In the genomic region with DNA sequence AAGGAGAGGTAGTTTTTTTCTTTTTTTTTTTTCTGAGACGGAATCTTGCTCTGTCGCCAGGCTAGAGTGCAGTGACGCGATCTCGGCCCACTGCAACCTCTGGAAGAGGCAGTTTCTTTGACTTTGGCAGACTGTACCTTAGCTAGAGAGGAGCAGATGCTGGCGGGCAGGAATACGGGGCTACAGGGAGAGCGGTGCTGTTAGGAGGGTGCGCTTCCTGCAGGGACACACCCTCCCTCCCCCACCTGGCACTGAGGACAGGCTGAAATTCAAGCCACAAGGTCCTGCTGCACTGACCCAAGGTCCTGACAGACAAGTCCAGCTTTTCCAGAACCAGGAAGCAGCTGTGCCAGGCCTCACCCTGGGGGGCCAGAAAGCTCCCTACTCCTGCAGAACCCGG, we compare ENCODE assay signal across 22 cellular contexts.
"Had no signal": no experiment of that assay in that cellular context is flagged by ENCODE, and none has a peak within 500 bp of the region (broad histone marks: within the 10 kb centered on the region; RNA-seq: fewer than 3 reads in every experiment).

No MANE protein-coding gene starts in this region.

- H3K4me3 ChIP-seq: colonic mucosa, gastroesophageal sphincter, heart right ventricle, left lung, upper lobe of right lung had no signal

- H3K9me3 Mint-ChIP-seq: activated B cell treated with CpG ODN at 0.5 μM for 24 hours; activated CD4-positive, alpha-beta T cell treated with anti-CD3 and anti-CD28 coated beads, Interleukin-2, amount 10 ng/mL, durations not matched to agents 24 days and 14 days; activated T-cell treated with anti-CD3 and anti-CD28 coated beads, Interleukin-2, amount 50 U/mL, for 24 hours; central memory CD8-positive, alpha-beta T cell; naive B cell; T-helper 2 cell treated with Interferon-gamma antibody and Interleukin-4, amounts not matched to agents 5 μg/mL and 100 μg/mL, for 36 hours had no signal

- ATAC-seq: activated CD8-positive, alpha-beta T cell treated with anti-CD3 and anti-CD28 coated beads, Interleukin-2, amount 10 ng/mL, durations not matched to agents 7 days and 5 days; esophagus mucosa; gastroesophageal sphincter; heart right ventricle; left lung; upper lobe of right lung had no signal

- H3K27me3 Mint-ChIP-seq: activated B cell treated with CpG ODN at 0.5 μM for 24 hours; activated CD4-positive, alpha-beta T cell treated with anti-CD3 and anti-CD28 coated beads, Interleukin-2, amount 10 ng/mL, durations not matched to agents 24 days and 14 days; activated T-cell treated with anti-CD3 and anti-CD28 coated beads, Interleukin-2, amount 50 U/mL, for 24 hours; central memory CD8-positive, alpha-beta T cell; naive B cell had no signal

- H3K9me3 ChIP-seq: colonic mucosa, gastroesophageal sphincter, heart right ventricle, left lung, upper lobe of right lung had no signal

- H3K4me1 ChIP-seq: colonic mucosa, heart right ventricle, left lung, upper lobe of right lung had no signal

- H3K4me3 Mint-ChIP-seq: activated B cell treated with CpG ODN at 0.5 μM for 24 hours; activated CD4-positive, alpha-beta T cell treated with anti-CD3 and anti-CD28 coated beads, Interleukin-2, amount 10 ng/mL, durations not matched to agents 24 days and 14 days; activated CD8-positive, alpha-beta T cell treated with anti-CD3 and anti-CD28 coated beads, Interleukin-2, amount 10 ng/mL, durations not matched to agents 7 days and 5 days; activated T-cell treated with anti-CD3 and anti-CD28 coated beads, Interleukin-2, amount 50 U/mL, for 24 hours; central memory CD8-positive, alpha-beta T cell; naive B cell; T-helper 2 cell treated with Interferon-gamma antibody and Interleukin-4, amounts not matched to agents 5 μg/mL and 100 μg/mL, for 36 hours had no signal

- H3K27ac ChIP-seq: colonic mucosa, gastroesophageal sphincter, heart right ventricle, left lung, upper lobe of right lung had no signal

- H3K27me3 ChIP-seq: colonic mucosa, gastroesophageal sphincter, heart right ventricle, left lung, upper lobe of right lung had no signal

- H3K27ac Mint-ChIP-seq: activated B cell treated with CpG ODN at 0.5 μM for 24 hours; activated CD4-positive, alpha-beta T cell treated with anti-CD3 and anti-CD28 coated beads, Interleukin-2, amount 10 ng/mL, durations not matched to agents 24 days and 14 days; activated CD8-positive, alpha-beta T cell treated with anti-CD3 and anti-CD28 coated beads, Interleukin-2, amount 10 ng/mL, durations not matched to agents 7 days and 5 days; activated T-cell treated with anti-CD3 and anti-CD28 coated beads, Interleukin-2, amount 50 U/mL, for 24 hours; T-helper 2 cell treated with Interferon-gamma antibody and Interleukin-4, amounts not matched to agents 5 μg/mL and 100 μg/mL, for 36 hours had no signal

- H3K36me3 ChIP-seq: colonic mucosa had no signal

- H3K4me1 Mint-ChIP-seq: activated B cell treated with CpG ODN at 0.5 μM for 24 hours; activated CD4-positive, alpha-beta T cell treated with anti-CD3 and anti-CD28 coated beads, Interleukin-2, amount 10 ng/mL, durations not matched to agents 24 days and 14 days had no signal

- DNase-seq: activated B cell treated with CpG ODN at 0.5 μM for 24 hours; activated CD4-positive, alpha-beta T cell treated with anti-CD3 and anti-CD28 coated beads, Interleukin-2, amount 10 ng/mL, durations not matched to agents 24 days and 14 days; activated CD8-positive, alpha-beta T cell treated with anti-CD3 and anti-CD28 coated beads, Interleukin-2, amount 10 ng/mL, durations not matched to agents 7 days and 5 days; activated effector memory CD4-positive, alpha-beta T cell treated with Interleukin-2 at 50 U/mL for 16 hours; activated naive CD4-positive, alpha-beta T cell treated with anti-CD3 and anti-CD28 coated beads, Interleukin-2, amount 50 U/mL, for 16 hours; activated T-cell treated with anti-CD3 and anti-CD28 coated beads, Interleukin-2, amount 50 U/mL, for 24 hours; aorta; colonic mucosa; heart right ventricle; left lung; midbrain; naive B cell; nucleus accumbens; stimulated activated CD4-positive, alpha-beta T cell treated with anti-CD3 and anti-CD28 coated beads, Interleukin-12 subunit alpha, Interleukin-12 subunit beta, amount 100 ng/mL, for 4 hours; stimulated activated CD4-positive, alpha-beta T cell treated with anti-CD3 and anti-CD28 coated beads, Interleukin-1b, Interleukin-23, amount 100 ng/mL, for 48 hours; stimulated activated CD8-positive, alpha-beta memory T cell treated with anti-CD3 and anti-CD28 coated beads, Interleukin-4, amount 100 ng/mL, for 48 hours; stimulated activated naive CD4-positive, alpha-beta T cell; upper lobe of right lung had no signal
